ENCODE assay signal across 9 cellular contexts in the genomic region with DNA sequence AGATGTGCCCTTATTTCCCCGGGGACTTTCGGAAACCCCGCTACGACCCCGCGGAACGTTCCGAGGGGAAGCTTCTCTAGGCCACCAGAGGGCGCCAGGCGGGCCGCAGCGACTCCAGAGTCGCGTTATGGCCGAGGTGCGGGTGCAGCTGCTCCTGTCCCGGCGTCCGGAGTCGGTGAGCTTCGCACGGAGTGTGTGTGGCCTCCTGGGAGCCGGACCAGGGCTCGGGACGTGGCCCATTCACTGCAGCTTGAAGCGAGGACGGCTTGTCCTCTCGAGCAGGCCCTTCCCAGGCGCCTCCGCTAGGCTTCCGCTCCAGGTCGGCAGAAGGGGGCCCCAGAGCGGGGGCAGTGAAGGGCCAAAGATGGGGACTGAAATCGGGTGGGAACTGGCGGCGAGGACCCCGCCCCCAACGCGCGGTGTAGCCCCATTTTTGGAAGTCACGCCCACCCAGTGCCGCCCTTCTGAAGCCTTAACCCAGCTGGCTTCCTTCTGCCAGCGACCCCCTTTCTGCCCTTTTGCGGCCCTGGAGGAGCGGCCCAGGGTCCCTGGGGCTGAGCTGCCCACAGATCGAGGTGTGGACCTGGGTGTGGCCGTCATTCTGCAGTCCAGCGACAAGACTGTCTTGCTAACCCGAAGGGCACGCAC. TPM values are rescaled to one million over a fixed set of nuclear protein-coding genes. Genes with fewer than 3 reads are reported as not detected.
DNase-seq lines count a peak whose midpoint lies in the region; ATAC-seq, FAIRE-seq and TF ChIP-seq lines count a peak whose summit lies in the region.
"Had no signal": no experiment of that assay in that cellular context is flagged by ENCODE, and none has a peak within 500 bp of the region (broad histone marks: within the 10 kb centered on the region; RNA-seq: fewer than 3 reads in every experiment).

A gene with protein sequence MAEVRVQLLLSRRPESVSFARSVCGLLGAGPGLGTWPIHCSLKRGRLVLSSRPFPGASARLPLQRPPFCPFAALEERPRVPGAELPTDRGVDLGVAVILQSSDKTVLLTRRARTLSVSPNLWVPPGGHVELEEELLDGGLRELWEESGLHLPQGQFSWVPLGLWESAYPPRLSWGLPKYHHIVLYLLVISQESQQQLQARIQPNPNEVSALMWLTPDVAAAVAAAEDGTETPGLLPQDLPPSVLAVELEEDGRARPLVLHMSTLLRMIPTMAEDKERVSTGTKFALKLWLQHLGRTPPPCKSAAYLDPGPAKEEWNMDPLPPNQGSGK (plus strand): TSS at position 117 of the 648 bp plus-strand sequence. CDS start 11 bp downstream, at position 128.

- TF ChIP-seq CTCF in epithelial cell of proximal tubule (conservative IDR thresholded peaks at IDR 0.05; ENCODE audit: low read depth, low read length): peak; percentile 99

- H3K9ac ChIP-seq in muscle layer of colon (ENCODE audit: low read length): peak within 1 kb of the TSS; percentile 55

- H3K36me3 ChIP-seq in muscle layer of colon (ENCODE audit: insufficient read depth, low read length): peaks cover 43% of the 10 kb centered on the region

- H3K27ac ChIP-seq in muscle layer of colon (ENCODE audit: low read depth, low read length): peak within 1 kb of the TSS; percentile 92

- no peaks in the 10 kb centered on the region for H3K9me3 ChIP-seq in muscle layer of colon (ENCODE audit: low read length)

- H3K27me3 ChIP-seq in muscle layer of colon (ENCODE audit: control insufficient read depth in 1 of 2, insufficient read depth in 2 of 2, low read length in 2 of 2): no peaks in the 10 kb centered on the region

- no peak for FAIRE-seq in GM19239 (lab: Jason Lieb, UNC)
- FAIRE-seq: islet of Langerhans had no signal

- H3K4me3 ChIP-seq in epithelial cell of proximal tubule (ENCODE audit: low read depth, low read length) (peak within 1 kb of the TSS; percentile 68), muscle layer of colon (ENCODE audit: low read depth in 1 of 2, low read length in 2 of 2) (peak within 1 kb of the TSS; percentile 62 to 73)

- peaks cover 10% of the 10 kb centered on the region for H3K4me1 ChIP-seq in muscle layer of colon (ENCODE audit: insufficient read depth, low read length)

- ATAC-seq in HG03521 (IDR thresholded peaks at IDR 0.05; ENCODE audit: unreplicated experiment): peak; percentile 45

- DNase-seq in CD1c-positive myeloid dendritic cell (ENCODE audit: extremely low spot score) (peak; percentile 72), GM19239 (ENCODE audit: insufficient read length, low spot score) (peak; percentile 76), NOMO-1 treated with dmso at 0.1 percent for 144 hours (lab: John Stamatoyannopoulos, UW; ENCODE audit: unreplicated experiment) (peak; percentile 37), epithelial cell of proximal tubule (ENCODE audit: low read depth) (no peak)
- DNase-seq in activated CD8-positive, alpha-beta memory T cell treated with anti-CD3 and anti-CD28 coated beads, Interleukin-2, amount 50 U/mL, for 4 hours: peak; percentile 80
- DNase-seq in stimulated activated CD8-positive, alpha-beta memory T cell treated with anti-CD3 and anti-CD28 coated beads, Interleukin-7, amount 100 ng/mL, for 24 hours (ENCODE audit: low read depth): peak; percentile 54

RNA-seq across cellular contexts. Expression of the gene that starts here (rescaled TPM):
- total RNA-seq in epithelial cell of proximal tubule: 4.0 and 4.3 TPM in 2 replicates
